8 cellular contexts compared by ENCODE assay signal in genomic region chr21:43717967-43718871, GRCh38. TPM values are rescaled to one million over a fixed set of nuclear protein-coding genes. Genes with fewer than 3 reads are reported as not detected.
DNase-seq lines count a peak whose midpoint lies in the region; ATAC-seq and TF ChIP-seq lines count a peak whose summit lies in the region.

No MANE protein-coding gene starts in this region.

- H3K4me1 ChIP-seq in right lobe of liver (peaks cover 0 to 17% (median 7%) of the 10 kb centered on the region in 4 donors), thyroid gland (peaks cover 24 to 31% of the 10 kb centered on the region in 2 donors)

- ATAC-seq in activated CD4-positive, alpha-beta T cell treated with anti-CD3 and anti-CD28 coated beads for 36 hours, result peak; percentile 2
- ATAC-seq in right lobe of liver (peak in 2 of 4 donors; percentile 0 to 3), HG03457 (IDR thresholded peaks at IDR 0.05; ENCODE audit: unreplicated experiment) (no peak)

- H3K4me1 Mint-ChIP-seq in activated CD4-positive, alpha-beta T cell treated with anti-CD3 and anti-CD28 coated beads for 36 hours, result peaks cover 27% of the 10 kb centered on the region
- H3K4me1 Mint-ChIP-seq in MCF 10A (ENCODE audit: insufficient read depth, unreplicated experiment), result peaks cover 15% of the 10 kb centered on the region

- no TSS peak for BruUV-seq in MCF 10A (replicated peaks; lab: Mats Ljungman, UMichigan)

- no peaks in the 10 kb centered on the region for H3K36me3 ChIP-seq in right lobe of liver
- no peaks in the 10 kb centered on the region for H3K36me3 ChIP-seq in thyroid gland

- H3K36me3 Mint-ChIP-seq in activated CD4-positive, alpha-beta T cell treated with anti-CD3 and anti-CD28 coated beads for 36 hours (ENCODE audit: low read depth), result peaks cover 5% of the 10 kb centered on the region
- peaks cover 13% of the 10 kb centered on the region for H3K36me3 Mint-ChIP-seq in MCF 10A (ENCODE audit: insufficient read depth, unreplicated experiment)

- H3K4me3 ChIP-seq in right lobe of liver (peak overlapping the region; percentile 90 to 97 (median 95)), thyroid gland (replicated peaks in 1 of 3) (peak overlapping the region; percentile 27 to 90 (median 50))

- DNase-seq in activated CD4-positive, alpha-beta T cell treated with anti-CD3 and anti-CD28 coated beads for 36 hours, result no peak
- no peak for DNase-seq in activated CD4-positive, alpha-beta T cell treated with anti-CD3 and anti-CD28 coated beads for 4 hours
- DNase-seq in MCF 10A (ENCODE audit: unreplicated experiment) (no peak), right lobe of liver (peak in 1 of 3 donors; percentile 54), thyroid gland (no peak), activated gamma-delta T cell treated with Interleukin-2 at 50 U/mL for 16 hours (no peak), germinal center (ENCODE audit: low spot score) (no peak)

- WGBS in right lobe of liver (ENCODE audit: insufficient coverage, low coverage, low lambda C conversion rate, missing lambda C conversion rate), result 43% methylated on average over 11 of the region's 70 CpGs
- WGBS in thyroid gland, 2 donors, result 74 to 79% methylated on average over 9 to 20 of the region's 70 CpGs

- TF ChIP-seq POLR2A in right lobe of liver (IDR thresholded peaks at IDR 0.05) (no peak), thyroid gland (IDR thresholded peaks at IDR 0.05) (no peak)

- H3K9me3 Mint-ChIP-seq in activated CD4-positive, alpha-beta T cell treated with anti-CD3 and anti-CD28 coated beads for 36 hours (ENCODE audit: low read depth), result no peaks in the 10 kb centered on the region
- no peaks in the 10 kb centered on the region for H3K9me3 Mint-ChIP-seq in MCF 10A (ENCODE audit: unreplicated experiment)

- H3K27me3 Mint-ChIP-seq in activated CD4-positive, alpha-beta T cell treated with anti-CD3 and anti-CD28 coated beads for 36 hours, result no peaks in the 10 kb centered on the region
- H3K27me3 Mint-ChIP-seq in MCF 10A (ENCODE audit: insufficient read depth, unreplicated experiment), result no peaks in the 10 kb centered on the region

- H3K27me3 ChIP-seq in right lobe of liver, result no peaks in the 10 kb centered on the region
- H3K27me3 ChIP-seq in thyroid gland, result no peaks in the 10 kb centered on the region

- H3K27ac Mint-ChIP-seq in activated CD4-positive, alpha-beta T cell treated with anti-CD3 and anti-CD28 coated beads for 36 hours, result peak overlapping the region; percentile 67
- H3K27ac Mint-ChIP-seq in MCF 10A (ENCODE audit: low read depth, unreplicated experiment), result no peak overlapping the region

- peak overlapping the region; percentile 68 for H3K4me3 Mint-ChIP-seq in activated CD4-positive, alpha-beta T cell treated with anti-CD3 and anti-CD28 coated beads for 36 hours
- peak overlapping the region; percentile 85 for H3K4me3 Mint-ChIP-seq in MCF 10A (ENCODE audit: unreplicated experiment)

- no peaks in the 10 kb centered on the region for H3K9me3 ChIP-seq in right lobe of liver
- no peaks in the 10 kb centered on the region for H3K9me3 ChIP-seq in thyroid gland

- TF ChIP-seq CTCF in MCF 10A (IDR thresholded peaks at IDR 0.05; ENCODE audit: unreplicated experiment) (no peak), right lobe of liver (IDR thresholded peaks at IDR 0.05) (no peak), thyroid gland (IDR thresholded peaks at IDR 0.05) (no peak)

- CTCF ChIA-PET in activated CD4-positive, alpha-beta T cell treated with anti-CD3 and anti-CD28 coated beads for 36 hours (lab: Charles Lee), result no interaction called here
- CTCF ChIA-PET in MCF 10A (lab: Yijun Ruan, JAX), result interaction anchor here (0.6 to 0.8 kb wide), 2 partner anchors 13 to 24 kb away, joined by 4 to 5 read pairs; no protein-coding TSS in a partner anchor

- POLR2A ChIA-PET in activated CD4-positive, alpha-beta T cell treated with anti-CD3 and anti-CD28 coated beads for 36 hours (lab: Charles Lee), result no interaction called here
- POLR2A ChIA-PET in MCF 10A (lab: Yijun Ruan, JAX), result interaction anchor here (0.6 to 1.8 kb wide), 4 partner anchors 40 to 804 kb away, joined by 3 to 5 read pairs (median 3); partner anchors contain the start of gene RRP1

- intact Hi-C loops in activated CD4-positive, alpha-beta T cell treated with anti-CD3 and anti-CD28 coated beads for 36 hours (cut with DNase I, micrococcal nuclease), result loop anchor here in 1 of 2 experiments (2.0 kb wide), 1 partner anchor 221 kb away; no protein-coding TSS in a partner anchor
- intact Hi-C loops in MCF 10A (cut with micrococcal nuclease) (no loop called here), right lobe of liver (cut with DNase I) (loop anchor here in 1 of 2 donors (10.0 kb wide), 1 partner anchor 53 kb away; no protein-coding TSS in a partner anchor), thyroid gland (cut with DNase I) (loop anchor here (5.0 kb wide), 2 partner anchors 56 to 69 kb away; partner anchors contain the start of gene RRP1)

- H3K27ac ChIP-seq in right lobe of liver (peak overlapping the region; percentile 72 to 94 (median 87)), thyroid gland (peak overlapping the region; percentile 15 to 90 (median 64))

RNA-seq across cellular contexts. Expression of gene PDXK, which starts 0.7 kb away (rescaled TPM):
- total RNA-seq in activated CD4-positive, alpha-beta T cell treated with anti-CD3 and anti-CD28 coated beads for 36 hours, result 100 to 1,000 TPM in 1 of 2 experiments, 10 to 100 TPM in 1; 96.9 to 117 TPM
- total RNA-seq in MCF 10A (2022) (194 and 210 TPM in 2 replicates), right lobe of liver (10 to 100 TPM; 52.9 to 87.5 (median 58.9) TPM), thyroid gland (10 to 100 TPM; 70.6 to 95.5 (median 92.4) TPM)

RNA-seq across cellular contexts. Expression of gene CSTB, which starts 57.9 kb away (rescaled TPM):
- 10 to 100 TPM; 29.9 to 30.9 TPM for total RNA-seq in activated CD4-positive, alpha-beta T cell treated with anti-CD3 and anti-CD28 coated beads for 36 hours
- total RNA-seq in MCF 10A (2022), result 60.5 and 75.0 TPM in 2 replicates
- total RNA-seq in right lobe of liver, result 100 to 1,000 TPM in 1 of 6 experiments, 10 to 100 TPM in 5; 16.6 to 137 (median 23.2) TPM
- 10 to 100 TPM in 3 of 4 donors, 1 to 10 TPM in 1; 9.1 to 32.4 (median 14.5) TPM for total RNA-seq in thyroid gland

RNA-seq across cellular contexts. Expression of gene RRP1B, which starts 58.9 kb away (rescaled TPM):
- 10 to 100 TPM; 64.0 to 66.7 TPM for total RNA-seq in activated CD4-positive, alpha-beta T cell treated with anti-CD3 and anti-CD28 coated beads for 36 hours
- total RNA-seq in MCF 10A (2022), result 35.3 and 39.8 TPM in 2 replicates
- total RNA-seq in right lobe of liver, result 10 to 100 TPM in 2 of 6 experiments, 1 to 10 TPM in 4; 8.0 to 17.0 (median 9.8) TPM
- 10 to 100 TPM; 19.7 to 22.8 (median 20.5) TPM for total RNA-seq in thyroid gland

RNA-seq across cellular contexts. Expression of gene HSF2BP, which starts 58.9 kb away (rescaled TPM):
- 1 to 10 TPM; 1.5 to 1.6 TPM for total RNA-seq in activated CD4-positive, alpha-beta T cell treated with anti-CD3 and anti-CD28 coated beads for 36 hours
- total RNA-seq in MCF 10A (2022) (5.3 and 6.8 TPM in 2 replicates), right lobe of liver (under 1 TPM in 4 of 6 experiments, not detected in 2; 0.25 to 0.62 (median 0.37) TPM), thyroid gland (1 to 10 TPM in 1 of 4 donors, under 1 TPM in 3; 0.33 to 1.2 (median 0.84) TPM)
